Comparison of ENCODE assay signal across 18 cellular contexts in the genomic region with DNA sequence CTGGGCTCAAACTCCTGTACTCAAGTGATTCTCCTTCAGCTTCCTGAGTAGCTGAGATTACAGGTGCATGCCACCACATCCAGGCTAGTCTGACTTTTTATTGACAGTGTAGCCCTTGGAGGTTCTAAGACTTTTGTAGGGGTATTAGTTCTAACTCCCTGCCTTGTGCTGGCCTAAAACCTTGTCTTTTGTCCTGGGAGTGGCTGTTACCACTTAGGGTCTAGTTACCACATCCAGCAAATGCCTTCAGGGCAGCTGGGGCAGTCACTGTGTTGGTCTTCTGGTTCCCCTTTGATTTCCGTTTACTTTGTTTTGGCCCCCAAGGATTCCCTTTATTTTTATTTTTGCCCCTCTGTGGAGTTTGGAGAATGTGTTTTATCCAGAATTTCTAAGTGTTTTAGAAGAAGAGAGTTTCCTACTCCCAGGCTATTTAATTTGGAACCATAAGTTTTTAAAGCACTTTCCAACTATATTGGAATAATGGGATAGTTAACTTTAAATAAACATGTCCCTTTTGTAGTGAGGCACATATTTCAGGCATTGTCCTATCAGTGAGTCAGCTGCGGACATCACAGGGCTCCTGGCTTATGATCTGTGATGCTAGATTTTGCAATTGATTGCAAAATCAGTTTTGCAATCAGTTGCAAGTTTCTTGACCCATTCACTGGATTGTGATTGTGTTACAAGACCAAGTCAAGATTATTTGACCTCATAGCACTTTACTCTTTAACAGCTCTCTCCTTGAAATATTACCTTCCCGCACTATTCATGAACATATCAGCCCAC. TPM values are rescaled to one million over a fixed set of nuclear protein-coding genes. Genes with fewer than 3 reads are reported as not detected.
A peak's percentile ranks its signal among the peaks of the same experiment; 100 is the strongest.
DNase-seq lines count a peak whose midpoint lies in the region; ATAC-seq, FAIRE-seq and TF ChIP-seq lines count a peak whose summit lies in the region.
"Had no signal": no experiment of that assay in that cellular context is flagged by ENCODE, and none has a peak within 500 bp of the region (broad histone marks: within the 10 kb centered on the region; RNA-seq: fewer than 3 reads in every experiment).

No MANE protein-coding gene starts in this region.

- H3K4me1 ChIP-seq in gastrocnemius medialis (no peaks in the 10 kb centered on the region), Peyer's patch (no peaks in the 10 kb centered on the region)
- H3K4me1 ChIP-seq: HAP-1 had no signal

- no peak for FAIRE-seq in GM12891 (lab: Jason Lieb, UNC)
- FAIRE-seq: endometrium, islet of Langerhans had no signal

- H3K4me3 ChIP-seq in fibroblast of the aortic adventitia (ENCODE audit: low read depth, low read length) = no peak overlapping the region
- H3K4me3 ChIP-seq in gastrocnemius medialis = no peak overlapping the region
- H3K4me3 ChIP-seq in WERI-Rb-1 (ENCODE audit: low read depth, low read length) = no peak overlapping the region
- no peak overlapping the region for H3K4me3 ChIP-seq in Peyer's patch
- H3K4me3 ChIP-seq: HAP-1 had no signal

- DNase-seq in GM04503 (ENCODE audit: low read depth) (peak; percentile 19), RPMI7951 (ENCODE audit: low read depth) (peak; percentile 37), fibroblast of the aortic adventitia (ENCODE audit: low read depth) (peak; percentile 73), gastrocnemius medialis (peak; percentile 10 to 35), WERI-Rb-1 (no peak), inferior parietal cortex (ENCODE audit: extremely low spot score) (no peak), Peyer's patch (no peak), GM12891 (ENCODE audit: insufficient read length, low spot score) (no peak)
- DNase-seq: activated T-cell treated with anti-CD3 and anti-CD28 coated beads for 4 hours; anterior cingulate cortex; SHP77; stimulated activated CD8-positive, alpha-beta memory T cell treated with anti-CD3 and anti-CD28 coated beads, Interleukin-4, amount 100 ng/mL, for 48 hours had no signal

- TF ChIP-seq CTCF in fibroblast of the aortic adventitia (IDR thresholded peaks at IDR 0.05; ENCODE audit: insufficient read depth, low read length) (no peak), gastrocnemius medialis (IDR thresholded peaks at IDR 0.05 in 4 of 5, conservative IDR thresholded peaks at IDR 0.05 in 1 of 5) (no peak), WERI-Rb-1 (IDR thresholded peaks at IDR 0.05; ENCODE audit: low read depth, low read length) (no peak), Peyer's patch (IDR thresholded peaks at IDR 0.05) (no peak)

- in situ Hi-C loops in gastrocnemius medialis (cut with MboI; ENCODE audit: low sequenced_read_pairs in 4 of 4) = no loop called here

- intact Hi-C loops in gastrocnemius medialis (cut with DNase I; ENCODE audit: low total_unique reads) = loop anchor here (2.0 kb wide), 1 partner anchor 64 kb away; no protein-coding TSS in a partner anchor

- peak; percentile 72 to 77 for ATAC-seq in gastrocnemius medialis

- H3K27ac ChIP-seq in gastrocnemius medialis (peak overlapping the region in 3 of 4 donors; percentile 36 to 64 (median 44)), WERI-Rb-1 (no peak overlapping the region), Peyer's patch (no peak overlapping the region)
- H3K27ac ChIP-seq: KMS-11, VCaP had no signal

- H3K36me3 ChIP-seq in gastrocnemius medialis (no peaks in the 10 kb centered on the region), WERI-Rb-1 (no peaks in the 10 kb centered on the region), Peyer's patch (no peaks in the 10 kb centered on the region)
- H3K36me3 ChIP-seq: HAP-1 had no signal

- TF ChIP-seq POLR2A in gastrocnemius medialis (IDR thresholded peaks at IDR 0.05) (no peak), Peyer's patch (IDR thresholded peaks at IDR 0.05) (no peak), GM12891 (IDR thresholded peaks at IDR 0.05; ENCODE audit: low read depth, low read length) (no peak)

- H3K9me3 ChIP-seq in gastrocnemius medialis (peaks cover 0 to 4% (median 0%) of the 10 kb centered on the region in 3 donors), WERI-Rb-1 (ENCODE audit: severe bottlenecking) (no peaks in the 10 kb centered on the region), Peyer's patch (no peaks in the 10 kb centered on the region)

- H3K27me3 ChIP-seq in gastrocnemius medialis (no peaks in the 10 kb centered on the region), WERI-Rb-1 (ENCODE audit: insufficient read depth, low read depth, severe bottlenecking) (peaks cover 6% of the 10 kb centered on the region), Peyer's patch (no peaks in the 10 kb centered on the region)

TF ChIP-seq in GM12891, 5 proteins besides CTCF, POLR2A, EP300 and RAD21:
- TF ChIP-seq POU2F2 (IDR thresholded peaks at IDR 0.05; ENCODE audit: low read depth, low read length) (no peak), SPI1 (IDR thresholded peaks at IDR 0.05; ENCODE audit: low read depth, low read length) (no peak), TAF1 (IDR thresholded peaks at IDR 0.05; ENCODE audit: low read depth, low read length) (no peak), PAX5 (IDR thresholded peaks at IDR 0.05; ENCODE audit: insufficient read depth, low read length, severe bottlenecking) (no peak), POLR2AphosphoS5 (IDR thresholded peaks at IDR 0.05; ENCODE audit: low read depth, low read length) (no peak)
TF ChIP-seq in GM12891: peak in this region for 0.

RNA-seq across cellular contexts. Expression of gene IL22RA2, which starts 25.0 kb away (rescaled TPM):
- not detected in 2 replicates for total RNA-seq in RPMI7951 (2014; rRNA removed; shearing (Covaris generic))
- total RNA-seq in fibroblast of the aortic adventitia (ENCODE audit: low replicate concordance) = not detected in 2 replicates
- not detected for total RNA-seq in gastrocnemius medialis
- not detected for total RNA-seq in Peyer's patch
- polyA plus RNA-seq in GM12891 (2012; ENCODE audit: low read depth, missing spikeins) = 0.49 TPM
- polyA plus RNA-seq: neural cell had no signal

Comparison
In these comparisons a context has a peak if more than half of its experiments do, and no peak if none do; other contexts are left out.
1. DNase-seq: peak in GM04503 (single experiment), RPMI7951 (single experiment), fibroblast of the aortic adventitia (single experiment) and gastrocnemius medialis (2 of 2); none in WERI-Rb-1 (single experiment), inferior parietal cortex (single experiment), Peyer's patch (0 of 3) and GM12891 (single experiment).
2. H3K27ac ChIP-seq: peak in gastrocnemius medialis (3 of 4); none in WERI-Rb-1 (single experiment) and Peyer's patch (0 of 4).